ENCODE assay signal across 24 cellular contexts in the genomic region with DNA sequence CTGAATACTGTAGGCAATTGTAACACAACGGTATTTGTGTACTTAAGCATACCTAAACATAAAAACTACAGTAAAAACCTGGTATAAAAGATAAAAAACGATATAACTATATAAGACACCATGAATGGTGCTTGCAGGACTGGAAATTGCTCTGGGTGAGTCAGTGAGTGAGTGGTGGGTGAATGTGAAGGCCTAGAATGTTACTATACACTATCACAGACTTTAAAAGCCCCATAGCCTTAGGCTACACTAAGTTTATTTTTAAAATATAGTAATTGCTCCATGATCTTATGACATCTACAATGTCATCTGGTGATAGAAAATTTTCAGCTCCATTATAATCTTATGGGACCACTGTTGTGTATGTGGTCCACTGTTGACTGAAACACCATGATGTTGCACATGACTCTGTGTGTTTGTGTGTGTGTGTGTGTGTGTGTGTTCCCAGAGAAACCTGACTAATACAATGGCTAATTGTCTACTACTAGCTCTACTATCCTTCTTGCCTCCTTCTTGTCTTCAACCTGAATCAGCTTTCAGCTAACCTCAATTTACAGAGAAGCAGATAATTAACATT. TPM values are rescaled to one million over a fixed set of nuclear protein-coding genes. Genes with fewer than 3 reads are reported as not detected.
DNase-seq lines count a peak whose midpoint lies in the region; ATAC-seq and TF ChIP-seq lines count a peak whose summit lies in the region.
"Had no signal": no experiment of that assay in that cellular context is flagged by ENCODE, and none has a peak within 500 bp of the region (broad histone marks: within the 10 kb centered on the region; RNA-seq: fewer than 3 reads in every experiment).

No MANE protein-coding gene starts in this region.

- DNase-seq in EH (ENCODE audit: low read depth), result peak; percentile 30
- peak; percentile 4 for DNase-seq in HFFc6
- peak; percentile 20 for DNase-seq in RKO (ENCODE audit: low spot score)
- peak; percentile 88 for DNase-seq in foreskin melanocyte
- no peak for DNase-seq in NCI-H345 treated with DMSO at 0.1 percent for 48 hours (lab: John Stamatoyannopoulos, UW; ENCODE audit: unreplicated experiment)
- DNase-seq in activated CD8-positive, alpha-beta memory T cell treated with anti-CD3 and anti-CD28 coated beads for 24 hours, result no peak
- DNase-seq in omental fat pad (ENCODE audit: low spot score), result no peak
- no peak for DNase-seq in cerebellar nuclear complex (lab: John Stamatoyannopoulos, UW)
- DNase-seq: AML-193; Caco-2; CD4-positive, alpha-beta T cell; DMS 273 treated with DMSO at 0.1 percent for 48 hours; DMS79; Karpas-422; NCI-H1105 treated with DMSO at 0.1 percent for 48 hours; NCI-H146; NCI-H2029; NCI-H446 treated with DMSO at 0.1 percent for 48 hours; NCI-H526; NCI-H82; NK-92 treated with Interleukin-12 subunit alpha and Interleukin-12 subunit beta, amount 100 ng/mL, for 24 hours; PC-9; T-helper 2 cell had no signal

- TF ChIP-seq CTCF in HFFc6 (IDR thresholded peaks at IDR 0.05) (no peak), omental fat pad (IDR thresholded peaks at IDR 0.05) (no peak)

- H3K36me3 Mint-ChIP-seq in HFFc6 (ENCODE audit: low read depth), result no peaks in the 10 kb centered on the region

- no peak overlapping the region for H3K27ac Mint-ChIP-seq in HFFc6
- H3K27ac Mint-ChIP-seq: CD4-positive, alpha-beta T cell had no signal

- H3K9me3 Mint-ChIP-seq in HFFc6, result peaks cover 2% of the 10 kb centered on the region; the same call in 1 of the 2 replicates
- H3K9me3 Mint-ChIP-seq: CD4-positive, alpha-beta T cell had no signal

- H3K4me1 Mint-ChIP-seq in HFFc6 (ENCODE audit: low read depth), result peaks cover 11% of the 10 kb centered on the region; the same call in 1 of the 2 replicates

- H3K27me3 Mint-ChIP-seq in HFFc6 (ENCODE audit: insufficient read depth), result peaks cover 6% of the 10 kb centered on the region

- no peak for ATAC-seq in omental fat pad (ENCODE audit: low FRiP score)
- ATAC-seq: A549 had no signal

- no peak overlapping the region for H3K4me3 Mint-ChIP-seq in HFFc6
- H3K4me3 Mint-ChIP-seq: CD4-positive, alpha-beta T cell had no signal

RNA-seq across cellular contexts. Expression of a gene that starts 27.6 kb away (rescaled TPM):
- 10 to 100 TPM; 21.9 to 24.8 (median 23.0) TPM for total RNA-seq in HFFc6 (2021; fragmentation: NEBNext Ultra II Directional; extraction: Animal tissue kit (Norgen Biotek cat#: 25700))
- total RNA-seq in omental fat pad, result 10 to 100 TPM; 21.2 to 32.9 (median 25.3) TPM

RNA-seq across cellular contexts. Expression of a gene that starts 30.4 kb away (rescaled TPM):
- total RNA-seq in HFFc6 (2021; fragmentation: NEBNext Ultra II Directional; extraction: Animal tissue kit (Norgen Biotek cat#: 25700)), result 1 to 10 TPM in 2 of 6 experiments, under 1 TPM in 4; 0.14 to 2.0 (median 0.49) TPM
- total RNA-seq in omental fat pad, result 10 to 100 TPM in 2 of 4 donors, 1 to 10 TPM in 2; 9.7 to 22.2 (median 14.3) TPM
- total RNA-seq: CD4-positive, alpha-beta T cell had no signal

Comparison
In these comparisons a context has a peak if more than half of its experiments do, and no peak if none do; other contexts are left out.
1. DNase-seq: peak in EH (single experiment), HFFc6 (single experiment), RKO (single experiment) and foreskin melanocyte (single experiment); none in NCI-H345 treated with DMSO at 0.1 percent for 48 hours (single experiment), activated CD8-positive, alpha-beta memory T cell treated with anti-CD3 and anti-CD28 coated beads for 24 hours (single experiment), omental fat pad (single experiment) and cerebellar nuclear complex (0 of 2).